Comparison of ENCODE assay signal across 1 cellular context in the genomic region with DNA sequence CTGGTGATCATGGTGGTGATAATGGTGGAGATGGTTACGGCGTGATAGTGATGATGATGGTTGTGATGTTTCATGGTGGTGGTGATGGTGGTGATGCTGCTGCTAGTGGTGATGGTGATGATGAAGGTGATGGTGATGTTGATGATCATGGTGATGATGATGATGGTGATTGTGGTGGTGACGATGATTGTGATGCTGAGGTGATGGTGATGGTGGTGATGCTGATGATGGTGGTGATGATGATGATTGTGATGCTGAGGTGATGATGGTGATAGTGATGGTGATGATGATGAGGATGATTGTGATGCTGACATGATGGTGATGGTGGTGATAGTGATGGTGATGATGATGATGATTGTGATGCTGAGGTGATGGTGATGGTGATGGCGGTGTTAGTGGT.
A peak's percentile ranks its signal among the peaks of the same experiment; 100 is the strongest.
TF ChIP-seq lines count a peak whose summit lies in the region.

No MANE protein-coding gene starts in this region.

TF ChIP-seq in HEK293, 187 proteins besides CTCF, POLR2A, EP300 and RAD21 (continued from another document and continues in another):
- TF ChIP-seq TSHZ1 (tag by site-specific recombination; IDR thresholded peaks at IDR 0.05; ENCODE audit: borderline replicate concordance) (no peak), KLF1 (tag by site-specific recombination; IDR thresholded peaks at IDR 0.05) (no peak), ZNF645 (tag by site-specific recombination; IDR thresholded peaks at IDR 0.05) (no peak), ZNF19 (tag by site-specific recombination; IDR thresholded peaks at IDR 0.05; ENCODE audit: low read depth) (no peak), REST (tag by site-specific recombination; IDR thresholded peaks at IDR 0.05) (no peak), ZFP37 (tag by site-specific recombination; IDR thresholded peaks at IDR 0.05) (no peak), ZNF791 (tag by site-specific recombination; IDR thresholded peaks at IDR 0.05) (no peak), GLIS1 (tag by site-specific recombination; IDR thresholded peaks at IDR 0.05) (no peak), KLF7 (tag by site-specific recombination; IDR thresholded peaks at IDR 0.05; ENCODE audit: borderline replicate concordance) (no peak), YY2 (tag by site-specific recombination; IDR thresholded peaks at IDR 0.05) (peak; percentile 59; the same call in 1 of the 2 replicates), SP2 (tag by site-specific recombination; IDR thresholded peaks at IDR 0.05) (0 out of 2 replicates have a peak, but pooled peaks have one; percentile 20), ZNF146 (tag by site-specific recombination; IDR thresholded peaks at IDR 0.05) (no peak), BCL11B (tag by site-specific recombination; IDR thresholded peaks at IDR 0.05; ENCODE audit: low read depth) (no peak), ZNF114 (tag by site-specific recombination; IDR thresholded peaks at IDR 0.05) (peak; percentile 86; the same call in 1 of the 2 replicates), ZNF660 (tag by site-specific recombination; IDR thresholded peaks at IDR 0.05) (no peak), ZNF571 (tag by site-specific recombination; IDR thresholded peaks at IDR 0.05) (peak; percentile 76; the same call in 1 of the 2 replicates), RBAK (tag by site-specific recombination; IDR thresholded peaks at IDR 0.05) (no peak), ZNF621 (tag by site-specific recombination; IDR thresholded peaks at IDR 0.05) (0 out of 2 replicates have a peak, but pooled peaks have one; percentile 49), ZFP69B (tag by site-specific recombination; IDR thresholded peaks at IDR 0.05) (no peak), ZNF488 (tag by site-specific recombination; IDR thresholded peaks at IDR 0.05) (no peak)
- TF ChIP-seq, protein P1, sequence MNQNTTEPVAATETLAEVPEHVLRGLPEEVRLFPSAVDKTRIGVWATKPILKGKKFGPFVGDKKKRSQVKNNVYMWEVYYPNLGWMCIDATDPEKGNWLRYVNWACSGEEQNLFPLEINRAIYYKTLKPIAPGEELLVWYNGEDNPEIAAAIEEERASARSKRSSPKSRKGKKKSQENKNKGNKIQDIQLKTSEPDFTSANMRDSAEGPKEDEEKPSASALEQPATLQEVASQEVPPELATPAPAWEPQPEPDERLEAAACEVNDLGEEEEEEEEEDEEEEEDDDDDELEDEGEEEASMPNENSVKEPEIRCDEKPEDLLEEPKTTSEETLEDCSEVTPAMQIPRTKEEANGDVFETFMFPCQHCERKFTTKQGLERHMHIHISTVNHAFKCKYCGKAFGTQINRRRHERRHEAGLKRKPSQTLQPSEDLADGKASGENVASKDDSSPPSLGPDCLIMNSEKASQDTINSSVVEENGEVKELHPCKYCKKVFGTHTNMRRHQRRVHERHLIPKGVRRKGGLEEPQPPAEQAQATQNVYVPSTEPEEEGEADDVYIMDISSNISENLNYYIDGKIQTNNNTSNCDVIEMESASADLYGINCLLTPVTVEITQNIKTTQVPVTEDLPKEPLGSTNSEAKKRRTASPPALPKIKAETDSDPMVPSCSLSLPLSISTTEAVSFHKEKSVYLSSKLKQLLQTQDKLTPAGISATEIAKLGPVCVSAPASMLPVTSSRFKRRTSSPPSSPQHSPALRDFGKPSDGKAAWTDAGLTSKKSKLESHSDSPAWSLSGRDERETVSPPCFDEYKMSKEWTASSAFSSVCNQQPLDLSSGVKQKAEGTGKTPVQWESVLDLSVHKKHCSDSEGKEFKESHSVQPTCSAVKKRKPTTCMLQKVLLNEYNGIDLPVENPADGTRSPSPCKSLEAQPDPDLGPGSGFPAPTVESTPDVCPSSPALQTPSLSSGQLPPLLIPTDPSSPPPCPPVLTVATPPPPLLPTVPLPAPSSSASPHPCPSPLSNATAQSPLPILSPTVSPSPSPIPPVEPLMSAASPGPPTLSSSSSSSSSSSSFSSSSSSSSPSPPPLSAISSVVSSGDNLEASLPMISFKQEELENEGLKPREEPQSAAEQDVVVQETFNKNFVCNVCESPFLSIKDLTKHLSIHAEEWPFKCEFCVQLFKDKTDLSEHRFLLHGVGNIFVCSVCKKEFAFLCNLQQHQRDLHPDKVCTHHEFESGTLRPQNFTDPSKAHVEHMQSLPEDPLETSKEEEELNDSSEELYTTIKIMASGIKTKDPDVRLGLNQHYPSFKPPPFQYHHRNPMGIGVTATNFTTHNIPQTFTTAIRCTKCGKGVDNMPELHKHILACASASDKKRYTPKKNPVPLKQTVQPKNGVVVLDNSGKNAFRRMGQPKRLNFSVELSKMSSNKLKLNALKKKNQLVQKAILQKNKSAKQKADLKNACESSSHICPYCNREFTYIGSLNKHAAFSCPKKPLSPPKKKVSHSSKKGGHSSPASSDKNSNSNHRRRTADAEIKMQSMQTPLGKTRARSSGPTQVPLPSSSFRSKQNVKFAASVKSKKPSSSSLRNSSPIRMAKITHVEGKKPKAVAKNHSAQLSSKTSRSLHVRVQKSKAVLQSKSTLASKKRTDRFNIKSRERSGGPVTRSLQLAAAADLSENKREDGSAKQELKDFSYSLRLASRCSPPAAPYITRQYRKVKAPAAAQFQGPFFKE (tag by site-specific recombination; IDR thresholded peaks at IDR 0.05; ENCODE audit: borderline replicate concordance): no peak
- TF ChIP-seq, protein P2, sequence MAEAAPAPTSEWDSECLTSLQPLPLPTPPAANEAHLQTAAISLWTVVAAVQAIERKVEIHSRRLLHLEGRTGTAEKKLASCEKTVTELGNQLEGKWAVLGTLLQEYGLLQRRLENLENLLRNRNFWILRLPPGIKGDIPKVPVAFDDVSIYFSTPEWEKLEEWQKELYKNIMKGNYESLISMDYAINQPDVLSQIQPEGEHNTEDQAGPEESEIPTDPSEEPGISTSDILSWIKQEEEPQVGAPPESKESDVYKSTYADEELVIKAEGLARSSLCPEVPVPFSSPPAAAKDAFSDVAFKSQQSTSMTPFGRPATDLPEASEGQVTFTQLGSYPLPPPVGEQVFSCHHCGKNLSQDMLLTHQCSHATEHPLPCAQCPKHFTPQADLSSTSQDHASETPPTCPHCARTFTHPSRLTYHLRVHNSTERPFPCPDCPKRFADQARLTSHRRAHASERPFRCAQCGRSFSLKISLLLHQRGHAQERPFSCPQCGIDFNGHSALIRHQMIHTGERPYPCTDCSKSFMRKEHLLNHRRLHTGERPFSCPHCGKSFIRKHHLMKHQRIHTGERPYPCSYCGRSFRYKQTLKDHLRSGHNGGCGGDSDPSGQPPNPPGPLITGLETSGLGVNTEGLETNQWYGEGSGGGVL (tag by site-specific recombination; IDR thresholded peaks at IDR 0.05): no peak; the same call in 1 of the 2 replicates
- TF ChIP-seq, protein P3, sequence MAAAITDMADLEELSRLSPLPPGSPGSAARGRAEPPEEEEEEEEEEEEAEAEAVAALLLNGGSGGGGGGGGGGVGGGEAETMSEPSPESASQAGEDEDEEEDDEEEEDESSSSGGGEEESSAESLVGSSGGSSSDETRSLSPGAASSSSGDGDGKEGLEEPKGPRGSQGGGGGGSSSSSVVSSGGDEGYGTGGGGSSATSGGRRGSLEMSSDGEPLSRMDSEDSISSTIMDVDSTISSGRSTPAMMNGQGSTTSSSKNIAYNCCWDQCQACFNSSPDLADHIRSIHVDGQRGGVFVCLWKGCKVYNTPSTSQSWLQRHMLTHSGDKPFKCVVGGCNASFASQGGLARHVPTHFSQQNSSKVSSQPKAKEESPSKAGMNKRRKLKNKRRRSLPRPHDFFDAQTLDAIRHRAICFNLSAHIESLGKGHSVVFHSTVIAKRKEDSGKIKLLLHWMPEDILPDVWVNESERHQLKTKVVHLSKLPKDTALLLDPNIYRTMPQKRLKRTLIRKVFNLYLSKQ (tag by site-specific recombination; IDR thresholded peaks at IDR 0.05; ENCODE audit: borderline replicate concordance): peak; percentile 3; the same call in 1 of the 2 replicates
- TF ChIP-seq, protein P4, sequence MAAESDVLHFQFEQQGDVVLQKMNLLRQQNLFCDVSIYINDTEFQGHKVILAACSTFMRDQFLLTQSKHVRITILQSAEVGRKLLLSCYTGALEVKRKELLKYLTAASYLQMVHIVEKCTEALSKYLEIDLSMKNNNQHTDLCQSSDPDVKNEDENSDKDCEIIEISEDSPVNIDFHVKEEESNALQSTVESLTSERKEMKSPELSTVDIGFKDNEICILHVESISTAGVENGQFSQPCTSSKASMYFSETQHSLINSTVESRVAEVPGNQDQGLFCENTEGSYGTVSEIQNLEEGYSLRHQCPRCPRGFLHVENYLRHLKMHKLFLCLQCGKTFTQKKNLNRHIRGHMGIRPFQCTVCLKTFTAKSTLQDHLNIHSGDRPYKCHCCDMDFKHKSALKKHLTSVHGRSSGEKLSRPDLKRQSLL (tag by site-specific recombination; IDR thresholded peaks at IDR 0.05): no peak
- TF ChIP-seq, protein P5, sequence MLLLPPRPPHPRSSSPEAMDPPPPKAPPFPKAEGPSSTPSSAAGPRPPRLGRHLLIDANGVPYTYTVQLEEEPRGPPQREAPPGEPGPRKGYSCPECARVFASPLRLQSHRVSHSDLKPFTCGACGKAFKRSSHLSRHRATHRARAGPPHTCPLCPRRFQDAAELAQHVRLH (tag by site-specific recombination; IDR thresholded peaks at IDR 0.05): no peak
- TF ChIP-seq, protein P6, sequence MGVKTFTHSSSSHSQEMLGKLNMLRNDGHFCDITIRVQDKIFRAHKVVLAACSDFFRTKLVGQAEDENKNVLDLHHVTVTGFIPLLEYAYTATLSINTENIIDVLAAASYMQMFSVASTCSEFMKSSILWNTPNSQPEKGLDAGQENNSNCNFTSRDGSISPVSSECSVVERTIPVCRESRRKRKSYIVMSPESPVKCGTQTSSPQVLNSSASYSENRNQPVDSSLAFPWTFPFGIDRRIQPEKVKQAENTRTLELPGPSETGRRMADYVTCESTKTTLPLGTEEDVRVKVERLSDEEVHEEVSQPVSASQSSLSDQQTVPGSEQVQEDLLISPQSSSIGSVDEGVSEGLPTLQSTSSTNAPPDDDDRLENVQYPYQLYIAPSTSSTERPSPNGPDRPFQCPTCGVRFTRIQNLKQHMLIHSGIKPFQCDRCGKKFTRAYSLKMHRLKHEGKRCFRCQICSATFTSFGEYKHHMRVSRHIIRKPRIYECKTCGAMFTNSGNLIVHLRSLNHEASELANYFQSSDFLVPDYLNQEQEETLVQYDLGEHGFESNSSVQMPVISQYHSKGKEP (tag by site-specific recombination; IDR thresholded peaks at IDR 0.05): no peak
